In the genomic region with DNA sequence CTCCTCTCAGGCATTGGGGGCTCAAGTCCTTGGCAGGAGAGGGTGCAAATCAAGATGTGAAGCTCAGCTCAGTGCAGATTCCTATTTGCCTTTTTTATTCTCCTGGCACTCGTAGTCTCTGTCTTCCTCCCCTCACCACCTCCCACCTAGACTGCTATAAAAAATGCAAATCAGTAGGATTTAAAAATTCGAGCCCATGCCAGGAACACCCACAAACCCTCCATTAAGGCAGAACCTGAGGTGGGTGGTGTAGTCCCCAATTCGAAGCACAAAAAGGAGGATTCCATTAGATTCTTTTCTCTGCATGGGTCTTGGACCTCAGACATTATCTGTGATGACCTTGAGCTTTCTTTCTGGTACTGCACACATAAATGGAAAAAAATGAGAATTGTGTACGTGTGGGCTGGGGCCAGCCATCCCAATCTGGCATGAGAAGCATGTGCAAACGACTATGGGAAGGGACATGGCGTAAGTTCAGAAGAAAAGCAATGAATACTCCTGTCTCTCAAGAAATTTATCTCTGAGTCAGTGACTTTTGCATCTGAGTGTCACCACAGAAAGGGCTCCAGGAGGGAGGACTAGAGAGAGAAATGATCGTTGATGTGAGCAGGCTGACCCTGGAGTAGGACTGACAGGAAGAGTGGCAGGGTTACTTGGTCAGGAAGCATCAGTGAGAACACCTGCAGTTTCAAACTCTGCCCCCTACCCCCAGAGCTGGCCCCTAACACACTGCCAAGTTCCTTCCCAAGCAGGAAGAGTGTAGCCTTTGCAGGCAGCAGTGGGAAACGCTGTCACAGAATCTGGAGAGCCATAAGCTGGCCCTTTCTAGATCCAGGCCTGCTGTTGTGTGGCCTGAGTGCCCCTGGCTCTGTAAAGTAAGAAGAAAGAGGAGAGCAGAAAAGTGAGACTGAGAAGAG, we compare ENCODE assay signal across 7 cellular contexts. TPM values are rescaled to one million over a fixed set of nuclear protein-coding genes. Genes with fewer than 3 reads are reported as not detected.
A peak's percentile ranks its signal among the peaks of the same experiment; 100 is the strongest.
DNase-seq lines count a peak whose midpoint lies in the region; ATAC-seq and TF ChIP-seq lines count a peak whose summit lies in the region.

No MANE protein-coding gene starts in this region.

- peaks cover 3% of the 10 kb centered on the region for H3K36me3 Mint-ChIP-seq in T-helper 17 cell (ENCODE audit: low read depth)

- H3K27me3 ChIP-seq in gastroesophageal sphincter (no peaks in the 10 kb centered on the region), skeletal muscle tissue (ENCODE audit: control insufficient read depth in 3 of 3, insufficient read depth in 3 of 3, low read length in 3 of 3) (no peaks in the 10 kb centered on the region)

- H3K4me3 Mint-ChIP-seq in T-helper 17 cell = peak overlapping the region; percentile 96

- 8 to 36% methylated on average over 4 to 8 of the region's 8 CpGs for WGBS in gastroesophageal sphincter (ENCODE audit: low coverage in 1 of 2), 2 donors

- peak overlapping the region; percentile 54 for H3K4me3 ChIP-seq in HFF-Myc (replicated peaks; ENCODE audit: low read depth, low read length)
- peak overlapping the region; percentile 79 to 82 for H3K4me3 ChIP-seq in gastroesophageal sphincter
- peak overlapping the region; percentile 81 to 87 (median 82) for H3K4me3 ChIP-seq in skeletal muscle tissue (ENCODE audit: low read length in 3 of 3)

- no peaks in the 10 kb centered on the region for H3K9me3 ChIP-seq in T-helper 17 cell (ENCODE audit: control insufficient read depth, low read length, poor library complexity, severe bottlenecking)
- H3K9me3 ChIP-seq in gastroesophageal sphincter = no peaks in the 10 kb centered on the region
- H3K9me3 ChIP-seq in skeletal muscle tissue (ENCODE audit: control insufficient read depth in 3 of 3, low read length in 3 of 3) = no peaks in the 10 kb centered on the region

- H3K27ac ChIP-seq in gastroesophageal sphincter (peak overlapping the region; percentile 91 to 97 (median 92)), skeletal muscle tissue (ENCODE audit: low read depth, low read length) (peak overlapping the region; percentile 92)

- H3K27me3 Mint-ChIP-seq in T-helper 17 cell = peaks cover 23% of the 10 kb centered on the region

- no peak overlapping the region for H3K27ac Mint-ChIP-seq in T-helper 17 cell

- no peak for TF ChIP-seq EP300 in gastroesophageal sphincter (IDR thresholded peaks at IDR 0.05)

- no peak for TF ChIP-seq POLR2A in gastroesophageal sphincter (IDR thresholded peaks at IDR 0.05)

- peaks cover 27% of the 10 kb centered on the region for H3K4me1 Mint-ChIP-seq in T-helper 17 cell

- H3K9ac ChIP-seq in skeletal muscle tissue (ENCODE audit: low read depth in 1 of 3, low read length in 3 of 3) = peak overlapping the region; percentile 85 to 87 (median 87)

- ATAC-seq in T-helper 17 cell (no peak), gastroesophageal sphincter (no peak), GM18520 (IDR thresholded peaks at IDR 0.05; ENCODE audit: unreplicated experiment) (no peak), GM21367 (IDR thresholded peaks at IDR 0.05; ENCODE audit: unreplicated experiment) (no peak)

- H3K4me1 ChIP-seq in gastroesophageal sphincter = peaks cover 0 to 80% (median 43%) of the 10 kb centered on the region in 3 donors
- peaks cover 62 to 78% (median 72%) of the 10 kb centered on the region in 3 donors for H3K4me1 ChIP-seq in skeletal muscle tissue (ENCODE audit: control insufficient read depth in 3 of 3, insufficient read depth in 3 of 3, low read length in 3 of 3)

- peaks cover 0 to 3% of the 10 kb centered on the region in 2 donors for H3K36me3 ChIP-seq in gastroesophageal sphincter
- H3K36me3 ChIP-seq in skeletal muscle tissue (ENCODE audit: control insufficient read depth in 3 of 3, insufficient read depth in 3 of 3, low read length in 3 of 3) = no peaks in the 10 kb centered on the region

- TF ChIP-seq CTCF in HFF-Myc (IDR thresholded peaks at IDR 0.05; ENCODE audit: low read depth, low read length, missing control alignments) (no peak), gastroesophageal sphincter (IDR thresholded peaks at IDR 0.05) (no peak)

- no peak for DNase-seq in HFF-Myc (ENCODE audit: extremely low read depth, low read depth)
- no peak for DNase-seq in T-helper 17 cell
- DNase-seq in NCI-H2196 (lab: John Stamatoyannopoulos, UW; ENCODE audit: unreplicated experiment) = no peak

RNA-seq across cellular contexts. Expression of gene INKA2, which starts 1.7 kb away (rescaled TPM):
- total RNA-seq in T-helper 17 cell (1 to 10 TPM; 1.5 to 9.0 TPM), gastroesophageal sphincter (10 to 100 TPM in 1 of 4 donors, 1 to 10 TPM in 3; 7.2 to 12.8 (median 8.8) TPM), skeletal muscle tissue (20.4 TPM)

RNA-seq across cellular contexts. Expression of gene DDX20, which starts 18.2 kb away (rescaled TPM):
- total RNA-seq in T-helper 17 cell (10 to 100 TPM; 20.6 to 24.7 TPM), gastroesophageal sphincter (10 to 100 TPM; 11.6 to 24.4 (median 14.8) TPM), skeletal muscle tissue (12.0 TPM)
